Comparison of ENCODE assay signal across 9 cellular contexts in the genomic region with DNA sequence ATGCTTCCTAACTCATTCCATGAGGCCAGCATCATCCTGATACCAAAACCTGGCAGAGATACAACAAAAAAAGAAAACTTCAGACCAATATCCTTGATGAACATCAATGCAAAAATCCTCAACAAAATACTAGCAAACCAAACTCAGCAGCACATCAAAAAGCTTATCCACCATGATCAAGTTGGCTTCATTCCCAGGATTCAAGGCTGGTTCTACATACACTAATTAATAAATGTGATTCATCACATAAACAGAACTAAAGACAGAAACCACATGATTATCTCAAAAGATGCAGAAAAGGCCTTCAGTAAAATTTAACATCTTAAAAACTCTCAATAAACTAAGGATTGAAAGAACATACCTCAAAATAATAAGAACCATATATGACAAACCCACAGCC. TPM values are rescaled to one million over a fixed set of nuclear protein-coding genes. Genes with fewer than 3 reads are reported as not detected.
DNase-seq lines count a peak whose midpoint lies in the region; ATAC-seq and TF ChIP-seq lines count a peak whose summit lies in the region.
"Not testable (repeated sequence)": the region's sequence is repeated elsewhere in the genome, so short reads cannot be mapped to it uniquely, and the experiment has no call there.
"Had no signal": no experiment of that assay in that cellular context is flagged by ENCODE, and none has a peak within 500 bp of the region (broad histone marks: within the 10 kb centered on the region; RNA-seq: fewer than 3 reads in every experiment).

No MANE protein-coding gene starts in this region.

- H3K27ac ChIP-seq in mammary epithelial cell (ENCODE audit: insufficient read depth, low read depth, low read length), result not testable (repeated sequence)

- H3K27me3 Mint-ChIP-seq in HFFc6 (ENCODE audit: insufficient read depth); T-cell: not testable (repeated sequence)

- not testable (repeated sequence) for H3K36me3 ChIP-seq in adipocyte (ENCODE audit: control insufficient read depth, insufficient read depth, low read length, severe bottlenecking); mammary epithelial cell (ENCODE audit: insufficient read depth, low read length)

- intact Hi-C loops in mammary epithelial cell (cut with micrococcal nuclease), result not testable (repeated sequence)

- not testable (repeated sequence) for H3K4me3 ChIP-seq in AG09309 (ENCODE audit: control insufficient read depth, low read depth, low read length); adipocyte (ENCODE audit: low read length); mammary epithelial cell (replicated peaks in 1 of 3; ENCODE audit: insufficient read depth in 1 of 3, low read depth in 2 of 3, low read length in 3 of 3)

- not testable (repeated sequence) for H2AFZ ChIP-seq in mammary epithelial cell (ENCODE audit: low read depth, low read length)

- H3K27ac Mint-ChIP-seq in HFFc6, result peak overlapping the region; percentile 34
- H3K27ac Mint-ChIP-seq in T-cell, result peak overlapping the region; percentile 49 to 52

- not testable (repeated sequence) for H3K9ac ChIP-seq in adipocyte (ENCODE audit: low read length); mammary epithelial cell (ENCODE audit: insufficient read depth, low read length)

- peak overlapping the region; percentile 38 for H3K4me3 Mint-ChIP-seq in HFFc6
- H3K4me3 Mint-ChIP-seq in T-cell, result not testable (repeated sequence)

- CTCF ChIA-PET in T-cell (lab: Charles Lee); mammary epithelial cell (lab: Charles Lee; ENCODE audit: low non-redundant PET): not testable (repeated sequence)

- not testable (repeated sequence) for H3K79me2 ChIP-seq in mammary epithelial cell (ENCODE audit: insufficient read depth, low read length)

- POLR2A ChIA-PET in T-cell (lab: Charles Lee), result not testable (repeated sequence)

- BruUV-seq in mammary epithelial cell (replicated peaks; lab: Mats Ljungman, UMichigan), result not testable (repeated sequence)

- not testable (repeated sequence) for ATAC-seq in T-cell (replicated peaks in 1 of 4)

- DNase-seq in AG09309 (ENCODE audit: low read depth) (peak; percentile 41), EH (ENCODE audit: low read depth) (peak; percentile 89), HFFc6 (peak; percentile 86), adipocyte (ENCODE audit: low read depth) (peak; percentile 3), mammary epithelial cell (peak; percentile 45), fibroblast of peridontal ligament (ENCODE audit: extremely low read depth) (peak; percentile 69)
- DNase-seq in T-cell, result not testable (repeated sequence)

- H3K4me1 ChIP-seq in adipocyte (ENCODE audit: control insufficient read depth, insufficient read depth, low read length); mammary epithelial cell (ENCODE audit: insufficient read depth, low read length): not testable (repeated sequence)

- H3K9me3 Mint-ChIP-seq in HFFc6, result peaks cover 23% of the 10 kb centered on the region
- peaks cover 5 to 16% (median 9%) of the 10 kb centered on the region in 3 donors for H3K9me3 Mint-ChIP-seq in T-cell

- TF ChIP-seq CTCF in AG09309 (IDR thresholded peaks at IDR 0.05; ENCODE audit: control insufficient read depth, insufficient read depth, low read depth, low read length, missing control alignments); HFFc6 (IDR thresholded peaks at IDR 0.05); mammary epithelial cell (conservative IDR thresholded peaks at IDR 0.05 in 1 of 2, IDR thresholded peaks at IDR 0.05 in 1 of 2; ENCODE audit: extremely low read depth in 1 of 2, insufficient read depth in 1 of 2, low read depth in 1 of 2, low read length in 2 of 2): not testable (repeated sequence)

- not testable (repeated sequence) for H3K27me3 ChIP-seq in adipocyte (replicated peaks; ENCODE audit: control insufficient read depth, insufficient read depth, low read length); mammary epithelial cell (ENCODE audit: insufficient read depth, low read length)

- in situ Hi-C loops in mammary epithelial cell (cut with MboI; ENCODE audit: low sequenced_read_pairs in 2 of 2), result not testable (repeated sequence)

- H3K9me3 ChIP-seq in adipocyte (ENCODE audit: control insufficient read depth, low read length), result peaks cover 16% of the 10 kb centered on the region
- H3K9me3 ChIP-seq in mammary epithelial cell (replicated peaks; ENCODE audit: insufficient read depth, low read length), result not testable (repeated sequence)

- not testable (repeated sequence) for H3K4me2 ChIP-seq in mammary epithelial cell (ENCODE audit: insufficient read depth, low read depth, low read length)

- H3K4me1 Mint-ChIP-seq in HFFc6 (ENCODE audit: low read depth), result peaks cover 76% of the 10 kb centered on the region
- peaks cover 5 to 10% (median 8%) of the 10 kb centered on the region in 3 donors for H3K4me1 Mint-ChIP-seq in T-cell

- H3K36me3 Mint-ChIP-seq in HFFc6 (ENCODE audit: low read depth) (peaks cover 18% of the 10 kb centered on the region), T-cell (peaks cover 80% of the 10 kb centered on the region)

- not testable (repeated sequence) for H4K20me1 ChIP-seq in mammary epithelial cell (ENCODE audit: insufficient read depth, low read length)

- dilution Hi-C loops in mammary epithelial cell (cut with HindIII; ENCODE audit: low sequenced_read_pairs), result not testable (repeated sequence)

RNA-seq across cellular contexts. Expression of a gene that starts 35.5 kb away (rescaled TPM):
- under 1 TPM; 0.07 to 0.32 (median 0.20) TPM for total RNA-seq in HFFc6 (2021; fragmentation: NEBNext Ultra II Directional; extraction: Animal tissue kit (Norgen Biotek cat#: 25700))
- under 1 TPM in 3 of 5 donors, not detected in 2; 0.35 to 0.82 (median 0.73) TPM for total RNA-seq in T-cell
- total RNA-seq in mammary epithelial cell, result 10 to 100 TPM in 1 of 2 donors, 1 to 10 TPM in 1; 3.2 to 85.7 TPM
- 42.6 TPM for polyA plus RNA-seq in mammary epithelial cell
- polyA minus RNA-seq in mammary epithelial cell, result 44.8 TPM
- total RNA-seq: A673 had no signal
- polyA plus RNA-seq: K562 had no signal

RNA-seq across cellular contexts. Expression of a gene that starts 43.8 kb away (rescaled TPM):
- 1 to 10 TPM; 1.4 to 3.9 (median 1.8) TPM for total RNA-seq in HFFc6 (2021; fragmentation: NEBNext Ultra II Directional; extraction: Animal tissue kit (Norgen Biotek cat#: 25700))
- total RNA-seq in T-cell (10 to 100 TPM in 3 of 5 donors, 1 to 10 TPM in 2; 8.5 to 24.9 (median 10.5) TPM), mammary epithelial cell (1 to 10 TPM; 4.5 to 5.6 TPM)
- polyA plus RNA-seq in mammary epithelial cell, result 2.4 TPM
- 6.3 TPM for polyA minus RNA-seq in mammary epithelial cell
